Comparison of ENCODE assay signal across 24 cellular contexts in genomic region chr13:57878291-57878690, GRCh38.
DNase-seq lines count a peak whose midpoint lies in the region; ATAC-seq, FAIRE-seq and TF ChIP-seq lines count a peak whose summit lies in the region.
"Had no signal": no experiment of that assay in that cellular context is flagged by ENCODE, and none has a peak within 500 bp of the region (broad histone marks: within the 10 kb centered on the region; RNA-seq: fewer than 3 reads in every experiment).

No MANE protein-coding gene starts in this region.

- FAIRE-seq in D721Med (lab: Jason Lieb, UNC) (peak; percentile 56), endothelial cell of umbilical vein (lab: Jason Lieb, UNC) (no peak)
- FAIRE-seq: H54, HTR-8/SVneo, K562 had no signal

- no peaks in the 10 kb centered on the region for H3K4me1 ChIP-seq in endothelial cell of umbilical vein (ENCODE audit: control insufficient read depth, extremely low read depth, insufficient read depth, low read length)
- H3K4me1 ChIP-seq: Caco-2, SJCRH30 had no signal

- H3K9me1 ChIP-seq in endothelial cell of umbilical vein (replicated peaks; ENCODE audit: control insufficient read depth, extremely low read depth, insufficient read depth, low read length): no peaks in the 10 kb centered on the region

- DNase-seq in A172 (ENCODE audit: low spot score) (peak; percentile 1), D721Med (ENCODE audit: insufficient read length, low spot score) (no peak), NCI-H82 treated with DMSO at 0.1 percent for 48 hours (lab: John Stamatoyannopoulos, UW; ENCODE audit: unreplicated experiment) (peak; percentile 93), endothelial cell of umbilical vein (ENCODE audit: low read depth, low spot score) (peak; percentile 6)
- no peak for DNase-seq in activated CD4-positive, alpha-beta T cell treated with anti-CD3 and anti-CD28 coated beads, Interleukin-2, amount 50 U/mL, for 4 hours
- DNase-seq: Caco-2; CD8-positive, alpha-beta T cell; DMS79 treated with DMSO at 0.1 percent for 48 hours; Kasumi-1; NCI-H1105; NCI-H1694 treated with DMSO at 0.1 percent for 48 hours; NCI-H2081; NCI-H510A; NK-92 treated with Interleukin-12 subunit alpha and Interleukin-12 subunit beta, amount 100 ng/mL, for 24 hours; PC-3; SJCRH30; T-cell had no signal

- TF ChIP-seq POLR2A in endothelial cell of umbilical vein (IDR thresholded peaks at IDR 0.05; ENCODE audit: low read depth, low read length): no peak

- ATAC-seq in HG02798 (IDR thresholded peaks at IDR 0.05; ENCODE audit: poor library complexity, unreplicated experiment) (no peak), HG02610 (IDR thresholded peaks at IDR 0.05; ENCODE audit: unreplicated experiment) (no peak), HG03521 (IDR thresholded peaks at IDR 0.05; ENCODE audit: unreplicated experiment) (no peak)
- ATAC-seq: CD8-positive, alpha-beta T cell; K562; PC-3; T-cell had no signal

- H2AFZ ChIP-seq in endothelial cell of umbilical vein (ENCODE audit: low read depth, low read length): no peak overlapping the region

- H3K27me3 ChIP-seq in endothelial cell of umbilical vein (ENCODE audit: control insufficient read depth in 2 of 2, insufficient read depth in 2 of 2, low read length in 2 of 2): no peaks in the 10 kb centered on the region
- H3K27me3 ChIP-seq: SJCRH30 had no signal

- no TSS peak for BruUV-seq in endothelial cell of umbilical vein (replicated peaks; lab: Mats Ljungman, UMichigan)

- dilution Hi-C loops in endothelial cell of umbilical vein (cut with MboI; ENCODE audit: extremely low pct_ligation_motif_present, low sequenced_read_pairs): no loop called here

- H3K27ac ChIP-seq in endothelial cell of umbilical vein (ENCODE audit: insufficient read depth, low read depth, low read length): no peak overlapping the region
- H3K27ac ChIP-seq: C4-2B, SJCRH30 had no signal

- no peaks in the 10 kb centered on the region for H4K20me1 ChIP-seq in endothelial cell of umbilical vein (replicated peaks; ENCODE audit: control insufficient read depth, extremely low read depth, insufficient read depth, low read length)

- intact Hi-C loops in endothelial cell of umbilical vein (cut with micrococcal nuclease): no loop called here

- POLR2A ChIA-PET in endothelial cell of umbilical vein (lab: Charles Lee): no interaction called here

- TF ChIP-seq CTCF in D721Med (IDR thresholded peaks at IDR 0.05; ENCODE audit: insufficient read depth, missing control alignments): no peak
- no peak for TF ChIP-seq CTCF in endothelial cell of umbilical vein (IDR thresholded peaks at IDR 0.05; ENCODE audit: extremely low read depth in 1 of 2, insufficient read depth in 1 of 2, low read depth in 1 of 2, low read length in 2 of 2)

- H3K36me3 ChIP-seq in endothelial cell of umbilical vein (ENCODE audit: control insufficient read depth in 2 of 2, extremely low read depth in 1 of 2, insufficient read depth in 2 of 2, low read length in 2 of 2): no peaks in the 10 kb centered on the region
- H3K36me3 ChIP-seq: SJCRH30 had no signal

- no peak overlapping the region for H3K4me3 ChIP-seq in endothelial cell of umbilical vein (replicated peaks in 1 of 3; ENCODE audit: insufficient read depth in 1 of 3, low read depth in 1 of 3, low read length in 3 of 3)
- H3K4me3 ChIP-seq: K562, SJCRH30 had no signal

- CTCF ChIA-PET in endothelial cell of umbilical vein (lab: Charles Lee): no interaction called here

- no peaks in the 10 kb centered on the region for H3K9me3 ChIP-seq in endothelial cell of umbilical vein (replicated peaks; ENCODE audit: control insufficient read depth, insufficient read depth, low read length)
- H3K9me3 ChIP-seq: Caco-2, SJCRH30 had no signal

- H3K79me2 ChIP-seq in endothelial cell of umbilical vein (ENCODE audit: control insufficient read depth, insufficient read depth, low read length): no peaks in the 10 kb centered on the region

- no peak overlapping the region for H3K4me2 ChIP-seq in endothelial cell of umbilical vein (ENCODE audit: insufficient read depth, low read length)

- no peak overlapping the region for H3K9ac ChIP-seq in endothelial cell of umbilical vein (replicated peaks; ENCODE audit: extremely low read depth, insufficient read depth, low read length)

TF ChIP-seq in endothelial cell of umbilical vein, 7 proteins besides CTCF, POLR2A, EP300 and RAD21:
- no peak for TF ChIP-seq FOS (IDR thresholded peaks at IDR 0.05; ENCODE audit: borderline replicate concordance, insufficient read depth, low read length)

Comparison
In these comparisons a context has a peak if more than half of its experiments do, and no peak if none do; other contexts are left out.
1. DNase-seq: peak in A172 (single experiment), NCI-H82 treated with DMSO at 0.1 percent for 48 hours (single experiment) and endothelial cell of umbilical vein (single experiment); none in D721Med (single experiment) and activated CD4-positive, alpha-beta T cell treated with anti-CD3 and anti-CD28 coated beads, Interleukin-2, amount 50 U/mL, for 4 hours (0 of 2).